17 cellular contexts compared by ENCODE assay signal in the genomic region with DNA sequence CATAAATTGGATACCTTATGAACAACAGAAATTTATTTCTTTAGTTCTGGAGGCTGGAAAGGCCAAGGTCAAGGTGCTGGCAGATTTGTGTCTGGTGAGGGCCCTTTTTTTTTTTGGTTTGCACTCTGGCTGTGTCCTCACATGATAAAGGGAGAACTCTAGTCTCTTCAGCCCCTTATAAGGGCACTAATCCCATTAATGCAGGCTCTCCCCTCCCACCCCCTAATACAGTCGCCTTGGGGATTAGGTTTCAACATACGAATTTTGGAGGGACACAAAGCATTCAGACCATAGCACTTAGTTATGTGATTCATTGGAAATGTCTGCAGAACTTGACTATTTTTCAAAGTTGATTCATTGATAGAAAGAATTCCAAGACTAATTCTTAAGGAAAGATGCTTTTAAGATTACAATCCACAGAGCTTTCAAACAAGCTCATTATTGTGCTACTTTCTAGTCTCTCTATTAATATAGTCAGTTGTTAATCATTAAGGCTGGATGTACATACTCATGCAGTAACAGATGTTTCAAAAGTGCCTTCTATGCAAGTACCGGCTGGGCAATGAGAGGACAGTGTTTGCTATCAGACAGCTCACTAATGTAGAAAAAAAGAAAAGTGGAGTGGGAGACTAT.
DNase-seq lines count a peak whose midpoint lies in the region; ATAC-seq lines count a peak whose summit lies in the region.
"Had no signal": no experiment of that assay in that cellular context is flagged by ENCODE, and none has a peak within 500 bp of the region (broad histone marks: within the 10 kb centered on the region; RNA-seq: fewer than 3 reads in every experiment).

No MANE protein-coding gene starts in this region.

- no peak overlapping the region for H2AK5ac ChIP-seq in neuronal stem cell (ENCODE audit: low read depth, low read length)

- H3K4me2 ChIP-seq in neuronal stem cell (ENCODE audit: insufficient read depth, low read length, poor library complexity, severe bottlenecking), result no peak overlapping the region
- H3K4me2 ChIP-seq: hepatocyte had no signal

- no peak overlapping the region for H3K27ac ChIP-seq in iPS-18a (ENCODE audit: low read length)
- H3K27ac ChIP-seq in neuronal stem cell (replicated peaks; ENCODE audit: low read length), result no peak overlapping the region
- H3K27ac ChIP-seq: hepatocyte, sigmoid colon, thoracic aorta had no signal

- H3K14ac ChIP-seq in neuronal stem cell (ENCODE audit: low read length), result no peak overlapping the region

- no CpG with 5 or more reads among the region's 3 CpGs for whole genome bisulfite sequencing in neuronal stem cell (ENCODE audit: extremely low coverage in 2 of 2, insufficient read length in 2 of 2, insufficient replicate concordance in 1 of 2), 2 donors

- H3K9me3 ChIP-seq in iPS-18a (ENCODE audit: control insufficient read depth, low read depth, low read length), result no peaks in the 10 kb centered on the region
- H3K9me3 ChIP-seq in neuronal stem cell (replicated peaks in 1 of 2; ENCODE audit: control insufficient read depth in 2 of 2, insufficient read depth in 1 of 2, low read depth in 1 of 2, low read length in 2 of 2), result no peaks in the 10 kb centered on the region
- H3K9me3 ChIP-seq: mucosa of descending colon, sigmoid colon, thoracic aorta had no signal

- DNase-seq in middle frontal gyrus (ENCODE audit: extremely low spot score, low spot score) (no peak), Kasumi-1 (lab: John Stamatoyannopoulos, UW) (no peak), Right ventricle myocardium superior (no peak), neuronal stem cell (ENCODE audit: low spot score) (no peak)
- DNase-seq: activated CD8-positive, alpha-beta T cell treated with anti-CD3 and anti-CD28 coated beads, Interleukin-2, amount 10 ng/mL, durations not matched to agents 7 days and 5 days; DMS153; effector memory CD8-positive, alpha-beta T cell; IMR-90; mucosa of descending colon; sigmoid colon; stimulated activated CD4-positive, alpha-beta T cell treated with anti-CD3 and anti-CD28 coated beads, Interleukin-4, amount 100 ng/mL, for 1 hour had no signal

- no peaks in the 10 kb centered on the region for H3K79me1 ChIP-seq in neuronal stem cell (ENCODE audit: low read depth, low read length)

- intact Hi-C loops in Right ventricle myocardium superior (cut with DNase I), result no loop called here

- H2AFZ ChIP-seq in neuronal stem cell (ENCODE audit: low read length), result no peak overlapping the region
- H2AFZ ChIP-seq: hepatocyte had no signal

- H2BK120ac ChIP-seq in neuronal stem cell (ENCODE audit: low read depth, low read length), result no peak overlapping the region

- no peak overlapping the region for H2BK15ac ChIP-seq in neuronal stem cell (ENCODE audit: low read length)

- peak overlapping the region; percentile 9 for H3K9ac ChIP-seq in iPS-18a (ENCODE audit: low read length)
- H3K9ac ChIP-seq in neuronal stem cell (ENCODE audit: low read depth, low read length, poor library complexity), result no peak overlapping the region

- no peak overlapping the region for H3K18ac ChIP-seq in neuronal stem cell (ENCODE audit: low read length)

- H3K4me3 ChIP-seq in iPS-18a (ENCODE audit: low read length) (no peak overlapping the region), neuronal stem cell (ENCODE audit: low read length in 2 of 2) (no peak overlapping the region)
- H3K4me3 ChIP-seq: hepatocyte, mucosa of descending colon, sigmoid colon, thoracic aorta had no signal

- H3K27me3 ChIP-seq in iPS-18a (ENCODE audit: control insufficient read depth, insufficient read depth, low read length) (no peaks in the 10 kb centered on the region), neuronal stem cell (ENCODE audit: control insufficient read depth in 3 of 3, insufficient read depth in 3 of 3, low read depth in 1 of 3, low read length in 3 of 3) (no peaks in the 10 kb centered on the region)
- H3K27me3 ChIP-seq: hepatocyte, sigmoid colon had no signal

- no peak overlapping the region for H4K91ac ChIP-seq in neuronal stem cell (ENCODE audit: low read depth, low read length, poor library complexity)

- H3K36me3 ChIP-seq in iPS-18a (ENCODE audit: control insufficient read depth, low read depth, low read length), result no peaks in the 10 kb centered on the region
- H3K36me3 ChIP-seq in neuronal stem cell (replicated peaks in 1 of 2; ENCODE audit: control insufficient read depth in 2 of 2, insufficient read depth in 2 of 2, low read length in 2 of 2), result no peaks in the 10 kb centered on the region
- H3K36me3 ChIP-seq: sigmoid colon, thoracic aorta had no signal

- H4K8ac ChIP-seq in neuronal stem cell (ENCODE audit: low read depth, low read length), result no peak overlapping the region

- no peak overlapping the region for H3K4ac ChIP-seq in neuronal stem cell (ENCODE audit: low read length)

- H3K4me1 ChIP-seq in iPS-18a (ENCODE audit: control insufficient read depth, low read depth, low read length) (peaks cover 10% of the 10 kb centered on the region), neuronal stem cell (ENCODE audit: control insufficient read depth in 2 of 2, insufficient read depth in 1 of 2, low read depth in 1 of 2, low read length in 2 of 2) (no peaks in the 10 kb centered on the region)

- no peak overlapping the region for H2BK12ac ChIP-seq in neuronal stem cell (ENCODE audit: low read length)

- no peak overlapping the region for H2BK5ac ChIP-seq in neuronal stem cell (ENCODE audit: low read length)

- H3K23ac ChIP-seq in neuronal stem cell (ENCODE audit: low read depth, low read length, poor library complexity), result no peak overlapping the region

- ATAC-seq in GM18861 (IDR thresholded peaks at IDR 0.05; ENCODE audit: unreplicated experiment), result peak; percentile 94
- peak; percentile 78 for ATAC-seq in GM21619 (IDR thresholded peaks at IDR 0.05; ENCODE audit: unreplicated experiment)
- peak; percentile 69 for ATAC-seq in HG03378 (IDR thresholded peaks at IDR 0.05; ENCODE audit: unreplicated experiment)
- ATAC-seq in Right ventricle myocardium superior (ENCODE audit: poor library complexity), result no peak
- ATAC-seq: activated CD8-positive, alpha-beta T cell treated with anti-CD3 and anti-CD28 coated beads, Interleukin-2, amount 10 ng/mL, durations not matched to agents 7 days and 5 days; effector memory CD8-positive, alpha-beta T cell; mucosa of descending colon had no signal
